In the genomic region with DNA sequence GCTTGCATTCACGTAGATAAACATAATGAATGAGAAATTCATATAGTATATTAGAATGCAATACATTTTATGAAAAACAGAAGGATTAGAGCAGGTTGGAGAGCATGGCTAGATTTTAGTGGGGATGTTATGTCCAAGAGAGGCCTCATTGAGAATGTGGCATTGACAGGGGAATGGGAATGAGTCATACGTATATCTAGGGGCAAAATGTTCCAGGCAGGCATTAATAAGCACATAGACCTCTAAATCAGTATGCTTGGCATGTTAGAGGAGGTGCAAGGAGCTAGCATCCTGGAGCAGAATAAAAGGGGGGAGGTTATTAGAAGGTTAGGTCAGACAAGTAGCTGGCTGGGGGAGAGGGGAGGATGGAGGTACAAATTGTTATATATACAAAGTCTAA, we compare ENCODE assay signal across 16 cellular contexts.
DNase-seq lines count a peak whose midpoint lies in the region; ATAC-seq and TF ChIP-seq lines count a peak whose summit lies in the region.
"Had no signal": no experiment of that assay in that cellular context is flagged by ENCODE, and none has a peak within 500 bp of the region (broad histone marks: within the 10 kb centered on the region; RNA-seq: fewer than 3 reads in every experiment).

No MANE protein-coding gene starts in this region.

- DNase-seq in EH (ENCODE audit: low read depth) (peak; percentile 41), NCI-H226 (peak; percentile 7), choroid plexus epithelial cell (ENCODE audit: low read depth) (peak; percentile 18), mesenchymal stem cell (peak; percentile 4), right cardiac atrium (no peak), GM23248 (no peak), midbrain (lab: John Stamatoyannopoulos, UW) (no peak)
- DNase-seq: C1 segment of cervical spinal cord, Kasumi-1, NCI-H1417 treated with DMSO at 0.1 percent for 48 hours, NCI-H2029, NCI-H524, Peyer's patch, SHP77 treated with DMSO at 0.1 percent for 48 hours had no signal

- no peaks in the 10 kb centered on the region for H3K79me2 ChIP-seq in GM23248 (ENCODE audit: insufficient read depth)

- H3K36me3 ChIP-seq in mesenchymal stem cell (ENCODE audit: control insufficient read depth in 1 of 2, insufficient read depth in 2 of 2, low read depth in 1 of 2, low read length in 2 of 2): no peaks in the 10 kb centered on the region
- no peaks in the 10 kb centered on the region for H3K36me3 ChIP-seq in GM23248 (ENCODE audit: low read depth)
- H3K36me3 ChIP-seq: Peyer's patch had no signal

- H4K20me1 ChIP-seq in GM23248 (ENCODE audit: insufficient read depth): no peaks in the 10 kb centered on the region

- H3K27me3 ChIP-seq in mesenchymal stem cell (ENCODE audit: control insufficient read depth in 1 of 2, insufficient read depth in 1 of 2, low read length in 2 of 2) (no peaks in the 10 kb centered on the region), right cardiac atrium (ENCODE audit: control insufficient read depth, insufficient read depth) (no peaks in the 10 kb centered on the region), GM23248 (replicated peaks; ENCODE audit: insufficient read depth) (no peaks in the 10 kb centered on the region)
- H3K27me3 ChIP-seq: Peyer's patch had no signal

- H3K14ac ChIP-seq in mesenchymal stem cell (ENCODE audit: low read length in 2 of 2): no peak overlapping the region

- in situ Hi-C loops in GM23248 (cut with MboI): no loop called here

- intact Hi-C loops in right cardiac atrium (cut with DNase I): no loop called here

- no peaks in the 10 kb centered on the region for H3K9me2 ChIP-seq in GM23248 (ENCODE audit: insufficient read depth)

- H4K91ac ChIP-seq in mesenchymal stem cell (ENCODE audit: low read length): no peak overlapping the region

- no peak overlapping the region for H2BK120ac ChIP-seq in mesenchymal stem cell (ENCODE audit: low read depth, low read length)

- no peak overlapping the region for H2BK5ac ChIP-seq in mesenchymal stem cell (ENCODE audit: low read depth, low read length, poor library complexity, severe bottlenecking)

- H3K4me1 ChIP-seq in mesenchymal stem cell (ENCODE audit: control insufficient read depth, insufficient read depth, low read depth, low read length) (no peaks in the 10 kb centered on the region), right cardiac atrium (ENCODE audit: control insufficient read depth, insufficient read depth, low read length) (no peaks in the 10 kb centered on the region), GM23248 (ENCODE audit: insufficient read depth) (no peaks in the 10 kb centered on the region)
- H3K4me1 ChIP-seq: Peyer's patch had no signal

- no peaks in the 10 kb centered on the region for H3K79me1 ChIP-seq in mesenchymal stem cell (replicated peaks; ENCODE audit: low read length, poor library complexity, severe bottlenecking)

- no peak overlapping the region for H3K23ac ChIP-seq in mesenchymal stem cell (ENCODE audit: low read length in 2 of 2)

- WGBS in mesenchymal stem cell: 59% methylated on average over 1 of the region's 2 CpGs
- 68% methylated on average over 2 of the region's 2 CpGs for WGBS in right cardiac atrium
- WGBS in GM23248 (ENCODE audit: low coverage in 1 of 2, low lambda C conversion rate in 2 of 2, missing lambda C conversion rate in 2 of 2), 2 experiments: 8 to 16% methylated on average over 2 of the region's 2 CpGs

- H3K4me2 ChIP-seq in mesenchymal stem cell (ENCODE audit: low read length, poor library complexity, severe bottlenecking): no peak overlapping the region
- no peak overlapping the region for H3K4me2 ChIP-seq in GM23248 (ENCODE audit: unreplicated experiment)
- H3K4me2 ChIP-seq: GM23338 had no signal

- H3K27ac ChIP-seq in mesenchymal stem cell (ENCODE audit: low read length, poor library complexity, severe bottlenecking): no peak overlapping the region
- no peak overlapping the region for H3K27ac ChIP-seq in right cardiac atrium (ENCODE audit: low read length)
- H3K27ac ChIP-seq in GM23248: no peak overlapping the region
- H3K27ac ChIP-seq: Peyer's patch had no signal

- no peak overlapping the region for H4K8ac ChIP-seq in mesenchymal stem cell (ENCODE audit: low read length)

- H3K4me3 ChIP-seq in choroid plexus epithelial cell (ENCODE audit: low read depth, low read length) (no peak overlapping the region), mesenchymal stem cell (ENCODE audit: insufficient read depth in 1 of 2, low read depth in 1 of 2, low read length in 2 of 2) (no peak overlapping the region), right cardiac atrium (ENCODE audit: low read length) (no peak overlapping the region), GM23248 (no peak overlapping the region)
- H3K4me3 ChIP-seq: GM23338, Peyer's patch had no signal

- TF ChIP-seq CTCF in choroid plexus epithelial cell (conservative IDR thresholded peaks at IDR 0.05; ENCODE audit: low read depth, low read length): no peak

- H2AFZ ChIP-seq in mesenchymal stem cell (ENCODE audit: low read depth, low read length) (no peak overlapping the region), GM23248 (no peak overlapping the region)
- H2AFZ ChIP-seq: GM23338 had no signal

- no peak overlapping the region for H2BK12ac ChIP-seq in mesenchymal stem cell (ENCODE audit: low read length in 2 of 2)

- no peak overlapping the region for H2AK5ac ChIP-seq in mesenchymal stem cell (ENCODE audit: low read length, severe bottlenecking)

- H3K9me3 ChIP-seq in mesenchymal stem cell (ENCODE audit: control insufficient read depth, low read length): peaks cover 3% of the 10 kb centered on the region
- no peaks in the 10 kb centered on the region for H3K9me3 ChIP-seq in right cardiac atrium (ENCODE audit: control insufficient read depth, low read length)
- H3K9me3 ChIP-seq in GM23248 (ENCODE audit: low read depth): no peaks in the 10 kb centered on the region
- H3K9me3 ChIP-seq: Peyer's patch had no signal

- H3K9ac ChIP-seq in mesenchymal stem cell (ENCODE audit: low read length): no peak overlapping the region
- H3K9ac ChIP-seq in GM23248: no peak overlapping the region

- H3F3A ChIP-seq in GM23248 (ENCODE audit: insufficient read depth): no peaks in the 10 kb centered on the region

- H2BK15ac ChIP-seq in mesenchymal stem cell (ENCODE audit: low read depth, poor library complexity, severe bottlenecking): no peak overlapping the region

- H3K18ac ChIP-seq in mesenchymal stem cell (ENCODE audit: low read depth in 1 of 2, low read length in 2 of 2): no peak overlapping the region

- ATAC-seq in right cardiac atrium: no peak
- no peak for ATAC-seq in GM19452 (IDR thresholded peaks at IDR 0.05; ENCODE audit: unreplicated experiment)
- ATAC-seq: GM23338 had no signal

- H3K4ac ChIP-seq in mesenchymal stem cell (ENCODE audit: low read depth in 1 of 2, low read length in 2 of 2): no peak overlapping the region

Comparison
In these comparisons a context has a peak if more than half of its experiments do, and no peak if none do; other contexts are left out.
1. DNase-seq: peak in EH (single experiment), NCI-H226 (single experiment), choroid plexus epithelial cell (single experiment) and mesenchymal stem cell (single experiment); none in right cardiac atrium (0 of 3), GM23248 (single experiment) and midbrain (single experiment).